18 cellular contexts compared by ENCODE assay signal in genomic region chr4:84985952-84986351, GRCh38. TPM values are rescaled to one million over a fixed set of nuclear protein-coding genes. Genes with fewer than 3 reads are reported as not detected.
DNase-seq lines count a peak whose midpoint lies in the region; ATAC-seq and TF ChIP-seq lines count a peak whose summit lies in the region.
"Had no signal": no experiment of that assay in that cellular context is flagged by ENCODE, and none has a peak within 500 bp of the region (broad histone marks: within the 10 kb centered on the region; RNA-seq: fewer than 3 reads in every experiment).

No MANE protein-coding gene starts in this region.

- intact Hi-C loops in IMR-90 (cut with micrococcal nuclease) (no loop called here), mammary epithelial cell (cut with micrococcal nuclease) (no loop called here), ovary (cut with DNase I) (no loop called here), upper lobe of right lung (cut with DNase I) (no loop called here)

- H3K14ac ChIP-seq in IMR-90 (replicated peaks; ENCODE audit: low read depth, low read length): no peak overlapping the region

- no peak for TF ChIP-seq CTCF in AG10803 (conservative IDR thresholded peaks at IDR 0.05; ENCODE audit: low read length)
- no peak for TF ChIP-seq CTCF in IMR-90 (conservative IDR thresholded peaks at IDR 0.05; ENCODE audit: low read depth, low read length)
- TF ChIP-seq CTCF in mammary epithelial cell (conservative IDR thresholded peaks at IDR 0.05 in 1 of 2, IDR thresholded peaks at IDR 0.05 in 1 of 2; ENCODE audit: extremely low read depth in 1 of 2, insufficient read depth in 1 of 2, low read depth in 1 of 2, low read length in 2 of 2): no peak
- no peak for TF ChIP-seq CTCF in ovary (IDR thresholded peaks at IDR 0.05)
- TF ChIP-seq CTCF in upper lobe of right lung (IDR thresholded peaks at IDR 0.05): no peak

- in situ Hi-C loops in IMR-90 (cut with MboI; ENCODE audit: low sequenced_read_pairs) (no loop called here), mammary epithelial cell (cut with MboI; ENCODE audit: low sequenced_read_pairs in 2 of 2) (no loop called here)

- H2AK9ac ChIP-seq in IMR-90 (replicated peaks; ENCODE audit: low read depth, low read length, poor library complexity): no peak overlapping the region

- no peak overlapping the region for H2BK20ac ChIP-seq in IMR-90 (ENCODE audit: low read depth, low read length)

- H2AFZ ChIP-seq in IMR-90 (replicated peaks; ENCODE audit: low read length, poor library complexity) (no peak overlapping the region), mammary epithelial cell (ENCODE audit: low read depth, low read length) (no peak overlapping the region)
- H2AFZ ChIP-seq: parathyroid adenoma had no signal

- peak; percentile 40; the same call in 1 of the 2 replicates for ATAC-seq in IMR-90 (ENCODE audit: low read depth)
- no peak for ATAC-seq in HG03469 (IDR thresholded peaks at IDR 0.05; ENCODE audit: unreplicated experiment)
- ATAC-seq in upper lobe of right lung: no peak
- ATAC-seq: left cardiac atrium had no signal

- peaks cover 2% of the 10 kb centered on the region; the same call in 1 of the 2 replicates for H3K4me1 ChIP-seq in IMR-90 (ENCODE audit: control insufficient read depth, insufficient read depth, low read length)
- peaks cover 4% of the 10 kb centered on the region for H3K4me1 ChIP-seq in mammary epithelial cell (ENCODE audit: insufficient read depth, low read length)
- H3K4me1 ChIP-seq in ovary (ENCODE audit: insufficient read depth): no peaks in the 10 kb centered on the region
- H3K4me1 ChIP-seq in upper lobe of right lung: no peaks in the 10 kb centered on the region
- H3K4me1 ChIP-seq: Caco-2, parathyroid adenoma, stomach, uterus had no signal

- H2BK120ac ChIP-seq in IMR-90 (ENCODE audit: low read depth, low read length): 0 out of 2 replicates have a peak overlapping the region, but pooled peaks have one; percentile 14

- no peak overlapping the region for H3K4ac ChIP-seq in IMR-90 (ENCODE audit: low read depth, low read length)

- H3K27me3 ChIP-seq in IMR-90 (ENCODE audit: control insufficient read depth, insufficient read depth, low read length): no peaks in the 10 kb centered on the region
- no peaks in the 10 kb centered on the region for H3K27me3 ChIP-seq in mammary epithelial cell (ENCODE audit: insufficient read depth, low read length)
- no peaks in the 10 kb centered on the region for H3K27me3 ChIP-seq in ovary
- H3K27me3 ChIP-seq in upper lobe of right lung: no peaks in the 10 kb centered on the region
- H3K27me3 ChIP-seq: stomach, uterus had no signal

- TF ChIP-seq POLR2A in IMR-90 (IDR thresholded peaks at IDR 0.05; ENCODE audit: low read depth, low read length) (no peak), ovary (IDR thresholded peaks at IDR 0.05) (no peak)

- peak overlapping the region; percentile 45 for H2BK5ac ChIP-seq in IMR-90 (ENCODE audit: low read depth, low read length, poor library complexity, severe bottlenecking)

- no peaks in the 10 kb centered on the region for H3K9me1 ChIP-seq in IMR-90 (ENCODE audit: insufficient read depth, low read length)

- H3K27ac ChIP-seq in IMR-90 (ENCODE audit: insufficient read depth, low read length): no peak overlapping the region
- H3K27ac ChIP-seq in mammary epithelial cell (ENCODE audit: insufficient read depth, low read depth, low read length): no peak overlapping the region
- no peak overlapping the region for H3K27ac ChIP-seq in ovary
- no peak overlapping the region for H3K27ac ChIP-seq in upper lobe of right lung
- H3K27ac ChIP-seq: parathyroid adenoma, SK-N-MC, stomach, uterus had no signal

- no peaks in the 10 kb centered on the region for H3K79me1 ChIP-seq in IMR-90 (ENCODE audit: low read depth in 1 of 2, low read length in 2 of 2)

- BruUV-seq in IMR-90 (replicated peaks; lab: Mats Ljungman, UMichigan) (no TSS peak), mammary epithelial cell (replicated peaks; lab: Mats Ljungman, UMichigan) (no TSS peak)

- no peak overlapping the region for H4K8ac ChIP-seq in IMR-90 (ENCODE audit: low read depth in 2 of 2, low read length in 2 of 2)

- H2BK15ac ChIP-seq in IMR-90 (ENCODE audit: low read depth, low read length): no peak overlapping the region

- H3K79me2 ChIP-seq in mammary epithelial cell (ENCODE audit: insufficient read depth, low read length): no peaks in the 10 kb centered on the region
- H3K79me2 ChIP-seq: parathyroid adenoma had no signal

- CTCF ChIA-PET in IMR-90 (lab: Yijun Ruan, JAX) (interaction anchor here (0.6 kb wide), 1 partner anchor 218 kb away, joined by 4 read pairs; no protein-coding TSS in a partner anchor), mammary epithelial cell (lab: Charles Lee; ENCODE audit: low non-redundant PET) (no interaction called here)

- no peak overlapping the region for H2AK5ac ChIP-seq in IMR-90 (ENCODE audit: low read depth, low read length)

- no CpG with 5 or more reads among the region's 2 CpGs for WGBS in IMR-90 (ENCODE audit: extremely low coverage in 2 of 2, insufficient read length in 1 of 2), 2 experiments
- WGBS in mammary epithelial cell (ENCODE audit: low coverage, missing lambda C conversion rate): 100% methylated on average over 2 of the region's 2 CpGs
- 98 to 99% (median 99%) methylated on average over 2 of the region's 2 CpGs for WGBS in ovary, 3 donors

- H3K4me3 ChIP-seq in AG10803 (ENCODE audit: low read length): no peak overlapping the region
- H3K4me3 ChIP-seq in IMR-90 (ENCODE audit: insufficient read depth, low read depth, low read length): no peak overlapping the region
- no peak overlapping the region for H3K4me3 ChIP-seq in mammary epithelial cell (replicated peaks in 1 of 3; ENCODE audit: insufficient read depth in 1 of 3, low read depth in 2 of 3, low read length in 3 of 3)
- no peak overlapping the region for H3K4me3 ChIP-seq in ovary
- no peak overlapping the region for H3K4me3 ChIP-seq in upper lobe of right lung
- H3K4me3 ChIP-seq: SK-N-MC, stomach, uterus had no signal

- H3K9ac ChIP-seq in IMR-90 (ENCODE audit: low read depth, low read length) (no peak overlapping the region), mammary epithelial cell (ENCODE audit: insufficient read depth, low read length) (no peak overlapping the region)
- H3K9ac ChIP-seq: parathyroid adenoma had no signal

- no peaks in the 10 kb centered on the region for H3K36me3 ChIP-seq in IMR-90 (ENCODE audit: control insufficient read depth, insufficient read depth, low read length)
- no peaks in the 10 kb centered on the region for H3K36me3 ChIP-seq in mammary epithelial cell (ENCODE audit: insufficient read depth, low read length)
- H3K36me3 ChIP-seq in ovary: no peaks in the 10 kb centered on the region
- no peaks in the 10 kb centered on the region for H3K36me3 ChIP-seq in upper lobe of right lung
- H3K36me3 ChIP-seq: stomach, uterus had no signal

- no peak overlapping the region for H3K18ac ChIP-seq in IMR-90 (ENCODE audit: low read depth, low read length)

- TF ChIP-seq RAD21 in IMR-90 (IDR thresholded peaks at IDR 0.05; ENCODE audit: low read length): no peak

- H3K56ac ChIP-seq in IMR-90 (ENCODE audit: extremely low read depth, insufficient read depth, low read length): no peak overlapping the region

- H4K20me1 ChIP-seq in IMR-90 (ENCODE audit: insufficient read depth, low read length): no peaks in the 10 kb centered on the region
- no peaks in the 10 kb centered on the region for H4K20me1 ChIP-seq in mammary epithelial cell (ENCODE audit: insufficient read depth, low read length)

- H3K9me3 ChIP-seq in IMR-90 (ENCODE audit: control insufficient read depth, insufficient read depth, low read length) (peaks cover 2% of the 10 kb centered on the region; the same call in 1 of the 2 replicates), mammary epithelial cell (replicated peaks; ENCODE audit: insufficient read depth, low read length) (peaks cover 11% of the 10 kb centered on the region), ovary (no peaks in the 10 kb centered on the region), upper lobe of right lung (no peaks in the 10 kb centered on the region)
- H3K9me3 ChIP-seq: Caco-2, uterus had no signal

- DNase-seq in AG10803 (ENCODE audit: low read depth): peak; percentile 36
- DNase-seq in IMR-90: peak; percentile 78
- DNase-seq in mammary epithelial cell: peak; percentile 73
- peak; percentile 81 for DNase-seq in islet precursor cell
- no peak for DNase-seq in ovary
- DNase-seq in NCI-H2227 (lab: John Stamatoyannopoulos, UW; ENCODE audit: unreplicated experiment): no peak
- no peak for DNase-seq in upper lobe of right lung
- DNase-seq: activated CD4-positive, alpha-beta T cell treated with anti-CD3 and anti-CD28 coated beads, Interleukin-2, amount 50 U/mL, for 4 hours; activated naive CD8-positive, alpha-beta T cell treated with anti-CD3 and anti-CD28 coated beads for 36 hours; activated T-cell treated with anti-CD3 and anti-CD28 coated beads, Interleukin-2, amount 50 U/mL, for 48 hours; Caco-2; left cardiac atrium; NCI-H1694; stomach; uterus had no signal

- no peak for TF ChIP-seq EP300 in ovary (IDR thresholded peaks at IDR 0.05)

- dilution Hi-C loops in IMR-90 (cut with HindIII; ENCODE audit: low sequenced_read_pairs, unreplicated experiment) (no loop called here), mammary epithelial cell (cut with HindIII; ENCODE audit: low sequenced_read_pairs) (no loop called here)

- POLR2A ChIA-PET in IMR-90 (lab: Charles Lee; ENCODE audit: unreplicated experiment): no interaction called here

- no peak overlapping the region for H3K23ac ChIP-seq in IMR-90 (ENCODE audit: low read depth, low read length)

- no peak overlapping the region for H4K5ac ChIP-seq in IMR-90 (ENCODE audit: low read depth, low read length)

- no peak overlapping the region for H3K4me2 ChIP-seq in IMR-90 (ENCODE audit: low read depth, low read length)
- H3K4me2 ChIP-seq in mammary epithelial cell (ENCODE audit: insufficient read depth, low read depth, low read length): no peak overlapping the region

- no peak overlapping the region for H4K91ac ChIP-seq in IMR-90 (ENCODE audit: insufficient read depth, low read depth, low read length)

TF ChIP-seq in IMR-90, 13 proteins besides CTCF, POLR2A, EP300 and RAD21:
- TF ChIP-seq MAZ (IDR thresholded peaks at IDR 0.05; ENCODE audit: borderline replicate concordance, low read depth, low read length) (no peak), CEBPB (IDR thresholded peaks at IDR 0.05; ENCODE audit: low read depth, low read length) (no peak), BHLHE40 (IDR thresholded peaks at IDR 0.05; ENCODE audit: low read depth, low read length) (0 out of 2 replicates have a peak, but pooled peaks have one; percentile 6)
TF ChIP-seq in IMR-90: peak in this region for 1.

RNA-seq across cellular contexts. Expression of gene WDFY3, which starts 19.5 kb away (rescaled TPM):
- 58.1 and 59.7 TPM in 2 replicates for total RNA-seq in IMR-90 (2012; rRNA removed)
- polyA plus RNA-seq in IMR-90 (2012; rRNA removed): 11.5 and 12.5 TPM in 2 replicates
- 6.8 and 9.3 TPM in 2 replicates for polyA plus RNA-seq in IMR-90 (2012; cell fraction: cytosol; rRNA removed)
- polyA plus RNA-seq in IMR-90 (2012; cell fraction: nucleus; rRNA removed; ENCODE audit: low replicate concordance): 18.3 and 31.6 TPM in 2 replicates
- 100 to 1,000 TPM in 1 of 2 donors, 10 to 100 TPM in 1; 72.9 to 118 TPM for total RNA-seq in mammary epithelial cell
- 20.0 TPM for polyA plus RNA-seq in mammary epithelial cell
- polyA minus RNA-seq in mammary epithelial cell: 48.3 TPM
- total RNA-seq in ovary: 10 to 100 TPM; 66.9 to 90.0 (median 77.6) TPM
- 10 to 100 TPM; 13.2 to 36.8 TPM for polyA plus RNA-seq in ovary
- total RNA-seq in upper lobe of right lung: 126 TPM

Comparison
In these comparisons a context has a peak if more than half of its experiments do, and no peak if none do; other contexts are left out.
1. DNase-seq: peak in AG10803 (single experiment), IMR-90 (single experiment), mammary epithelial cell (single experiment) and islet precursor cell (single experiment); none in ovary (0 of 5), NCI-H2227 (single experiment) and upper lobe of right lung (single experiment).